Comparison of ENCODE assay signal across 9 cellular contexts in the genomic region with DNA sequence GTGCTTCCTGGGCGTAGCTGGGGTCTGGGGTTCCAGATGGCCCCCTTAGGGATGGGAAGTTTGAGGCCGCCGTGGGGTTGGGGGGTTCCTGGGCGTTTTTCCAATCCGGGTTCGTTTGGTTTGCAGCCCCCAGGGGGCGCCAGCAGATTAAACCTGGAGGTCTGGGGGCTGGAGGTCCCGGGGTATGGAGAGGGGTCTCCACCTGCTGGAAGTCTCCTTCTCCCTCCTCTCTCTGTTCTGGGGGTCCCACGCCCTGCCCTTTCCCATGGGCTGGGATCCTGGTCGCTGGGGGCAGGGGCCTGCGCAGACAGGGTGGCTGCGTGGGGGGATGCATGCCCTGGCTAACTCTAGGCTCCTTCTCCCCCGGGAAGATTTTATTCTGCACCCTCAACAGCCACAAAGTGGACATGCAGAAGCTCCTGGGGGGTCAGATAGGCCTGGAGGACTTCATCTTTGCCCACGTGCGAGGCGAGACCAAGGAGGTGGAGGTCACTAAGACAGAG.
DNase-seq lines count a peak whose midpoint lies in the region; ATAC-seq and TF ChIP-seq lines count a peak whose summit lies in the region.
"Had no signal": no experiment of that assay in that cellular context is flagged by ENCODE, and none has a peak within 500 bp of the region (broad histone marks: within the 10 kb centered on the region; RNA-seq: fewer than 3 reads in every experiment).

No MANE protein-coding gene starts in this region.

- no peaks in the 10 kb centered on the region for H4K20me1 ChIP-seq in DND-41 (ENCODE audit: insufficient read depth, low read length)

- H3K9me3 ChIP-seq in DND-41 (ENCODE audit: insufficient read depth, low read length, severe bottlenecking) (peaks cover 4% of the 10 kb centered on the region), mucosa of rectum (ENCODE audit: control insufficient read depth in 2 of 2, low read length in 2 of 2) (no peaks in the 10 kb centered on the region)

- DNase-seq in DND-41 (peak; percentile 33), NAMALWA (ENCODE audit: low spot score) (peak; percentile 53), astrocyte of the cerebellum (ENCODE audit: low read depth) (no peak), hepatic stellate cell (ENCODE audit: low spot score) (no peak), GM19238 (ENCODE audit: insufficient read length, low spot score) (no peak)
- DNase-seq: left cardiac atrium had no signal

- TF ChIP-seq CTCF in DND-41 (IDR thresholded peaks at IDR 0.05; ENCODE audit: borderline replicate concordance, extremely low read depth, low read length, poor library complexity, severe bottlenecking) = peak; percentile 65
- peak; percentile 58 for TF ChIP-seq CTCF in astrocyte of the cerebellum (IDR thresholded peaks at IDR 0.05; ENCODE audit: low read depth, low read length, missing control alignments)

- no peak overlapping the region for H3K9ac ChIP-seq in DND-41 (ENCODE audit: low read depth, low read length)
- H3K9ac ChIP-seq in mucosa of rectum (ENCODE audit: low read depth in 1 of 2, low read length in 2 of 2) = no peak overlapping the region

- no peak overlapping the region for H3K4me2 ChIP-seq in DND-41 (ENCODE audit: insufficient read depth, low read length)

- no peaks in the 10 kb centered on the region for H3K4me1 ChIP-seq in DND-41 (ENCODE audit: insufficient read depth, low read length)
- H3K4me1 ChIP-seq in mucosa of rectum (ENCODE audit: control insufficient read depth in 2 of 2, insufficient read depth in 2 of 2, low read length in 2 of 2) = peaks cover 0 to 4% of the 10 kb centered on the region in 2 donors

- in situ Hi-C loops in astrocyte of the cerebellum (cut with HindIII; ENCODE audit: low sequenced_read_pairs) = no loop called here

- no peak for ATAC-seq in DND-41 (ENCODE audit: insufficient read depth, low read depth)
- ATAC-seq in GM21528 (IDR thresholded peaks at IDR 0.05; ENCODE audit: low FRiP score, unreplicated experiment) = no peak
- ATAC-seq in GM21529 (IDR thresholded peaks at IDR 0.05; ENCODE audit: unreplicated experiment) = no peak

- H3K4me3 ChIP-seq in DND-41 (ENCODE audit: low read depth in 1 of 2, low read length in 2 of 2) = no peak overlapping the region
- H3K4me3 ChIP-seq in astrocyte of the cerebellum (ENCODE audit: low read depth, low read length) = no peak overlapping the region
- peak overlapping the region; percentile 20 to 41 for H3K4me3 ChIP-seq in mucosa of rectum (ENCODE audit: low read length in 2 of 2)

- H3K27me3 ChIP-seq in DND-41 (ENCODE audit: insufficient read depth, low read length, poor library complexity) (no peaks in the 10 kb centered on the region), mucosa of rectum (ENCODE audit: control insufficient read depth in 2 of 2, insufficient read depth in 2 of 2, low read length in 2 of 2) (peaks cover 3 to 5% of the 10 kb centered on the region in 2 donors)

- no peaks in the 10 kb centered on the region for H3K79me2 ChIP-seq in DND-41 (ENCODE audit: insufficient read depth, low read length)

- no peak overlapping the region for H2AFZ ChIP-seq in DND-41 (ENCODE audit: low read depth, low read length)

- H3K36me3 ChIP-seq in DND-41 (ENCODE audit: insufficient read depth, low read length) (no peaks in the 10 kb centered on the region), mucosa of rectum (ENCODE audit: control insufficient read depth in 2 of 2, insufficient read depth in 2 of 2, low read length in 2 of 2) (no peaks in the 10 kb centered on the region)

- no peak overlapping the region for H3K27ac ChIP-seq in DND-41 (ENCODE audit: low read length)
- H3K27ac ChIP-seq in mucosa of rectum (ENCODE audit: low read depth in 2 of 2, low read length in 2 of 2) = no peak overlapping the region

Comparison
In these comparisons a context has a peak if more than half of its experiments do, and no peak if none do; other contexts are left out.
1. DNase-seq: peak in DND-41 (single experiment) and NAMALWA (single experiment); none in astrocyte of the cerebellum (single experiment), hepatic stellate cell (single experiment) and GM19238 (single experiment).
2. H3K4me3 ChIP-seq: peak in mucosa of rectum (2 of 2); none in DND-41 (0 of 2) and astrocyte of the cerebellum (single experiment).